8 cellular contexts compared by ENCODE assay signal in the genomic region with DNA sequence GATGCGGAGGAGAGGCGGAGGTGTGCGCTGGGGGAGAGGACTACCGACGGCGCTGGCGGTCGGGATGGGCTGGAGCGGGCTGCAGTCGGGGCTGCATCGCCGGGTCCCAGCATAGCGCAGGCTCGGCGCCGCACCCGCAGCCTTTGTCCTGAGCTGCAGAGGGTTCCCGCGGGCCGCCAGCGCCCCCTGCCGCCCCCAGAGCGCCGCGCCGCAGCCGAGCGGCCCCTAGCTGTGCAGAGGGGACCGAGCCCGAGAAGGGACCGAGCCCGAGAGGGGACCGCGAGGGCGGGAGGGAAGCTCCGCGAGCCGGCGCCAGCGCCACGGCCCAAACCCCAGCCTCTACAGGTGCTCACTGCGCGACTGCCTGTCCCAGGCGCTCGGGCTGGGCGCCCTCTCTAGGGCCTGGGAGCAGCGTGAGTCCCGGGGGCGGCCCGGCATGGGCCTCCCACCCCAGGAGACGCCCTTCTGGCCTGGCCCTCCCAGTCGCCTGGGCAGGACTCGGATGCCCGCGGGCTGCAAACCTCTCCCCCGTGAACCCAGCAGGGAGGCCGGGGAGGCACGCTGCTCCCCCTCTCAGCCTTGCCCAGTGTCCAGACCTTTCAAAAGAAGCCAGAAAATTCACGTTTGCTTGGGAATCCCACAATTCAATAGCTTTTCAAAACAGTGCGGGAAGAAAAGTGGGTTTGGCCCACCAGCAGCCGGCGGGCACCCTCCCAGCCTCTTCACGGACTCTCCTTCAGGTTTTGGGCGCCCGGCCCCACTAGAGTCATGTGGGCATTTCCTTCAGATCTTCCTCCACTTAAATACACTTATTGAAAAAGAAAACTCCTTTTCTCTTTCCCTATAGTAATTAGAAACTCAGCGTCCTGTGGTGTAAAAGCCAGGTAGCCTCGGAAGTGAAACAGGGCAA.
DNase-seq lines count a peak whose midpoint lies in the region; ATAC-seq, FAIRE-seq and TF ChIP-seq lines count a peak whose summit lies in the region.

No MANE protein-coding gene starts in this region.

- CTCF ChIA-PET in endothelial cell of umbilical vein (lab: Charles Lee), result interaction anchor here (0.8 to 4.8 kb wide), 28 partner anchors 9 to 937 kb away, joined by 3 to 92 read pairs (median 4); a partner anchor contains a TSS

- peak overlapping the region; percentile 68 for H2AFZ ChIP-seq in endothelial cell of umbilical vein (ENCODE audit: low read depth, low read length)

- ATAC-seq in HG03039 (IDR thresholded peaks at IDR 0.05; ENCODE audit: unreplicated experiment) (peak; percentile 68), memory B cell (ENCODE audit: low read depth) (peak; percentile 81)

- no peaks in the 10 kb centered on the region for H3K36me3 ChIP-seq in endothelial cell of umbilical vein (ENCODE audit: control insufficient read depth in 2 of 2, extremely low read depth in 1 of 2, insufficient read depth in 2 of 2, low read length in 2 of 2)

- no peaks in the 10 kb centered on the region for H3K79me2 ChIP-seq in endothelial cell of umbilical vein (ENCODE audit: control insufficient read depth, insufficient read depth, low read length)

- no peaks in the 10 kb centered on the region for H3K9me3 Mint-ChIP-seq in memory B cell

- no peak overlapping the region for H3K27ac ChIP-seq in endothelial cell of umbilical vein (ENCODE audit: insufficient read depth, low read depth, low read length)

- no peak overlapping the region for H3K27ac Mint-ChIP-seq in memory B cell

- H3K27me3 ChIP-seq in endothelial cell of umbilical vein (ENCODE audit: control insufficient read depth in 2 of 2, insufficient read depth in 2 of 2, low read length in 2 of 2), result peaks cover 18 to 34% of the 10 kb centered on the region in 2 experiments

- intact Hi-C loops in endothelial cell of umbilical vein (cut with micrococcal nuclease), result loop anchor here (1.0 to 5.0 kb wide), 8 partner anchors 81 to 933 kb away; no protein-coding TSS in a partner anchor

- POLR2A ChIA-PET in endothelial cell of umbilical vein (lab: Charles Lee), result no interaction called here

- no peaks in the 10 kb centered on the region for H3K9me1 ChIP-seq in endothelial cell of umbilical vein (replicated peaks; ENCODE audit: control insufficient read depth, extremely low read depth, insufficient read depth, low read length)

- no peaks in the 10 kb centered on the region for H3K36me3 Mint-ChIP-seq in memory B cell

- TF ChIP-seq POLR2A in endothelial cell of umbilical vein (IDR thresholded peaks at IDR 0.05; ENCODE audit: low read depth, low read length), result no peak

- no peak overlapping the region for H3K4me3 Mint-ChIP-seq in memory B cell

- dilution Hi-C loops in endothelial cell of umbilical vein (cut with MboI; ENCODE audit: extremely low pct_ligation_motif_present, low sequenced_read_pairs), result no loop called here

- no peak overlapping the region for H3K9ac ChIP-seq in endothelial cell of umbilical vein (replicated peaks; ENCODE audit: extremely low read depth, insufficient read depth, low read length)

- peaks cover 13% of the 10 kb centered on the region for H3K4me1 ChIP-seq in endothelial cell of umbilical vein (ENCODE audit: control insufficient read depth, extremely low read depth, insufficient read depth, low read length)

- no peaks in the 10 kb centered on the region for H4K20me1 ChIP-seq in endothelial cell of umbilical vein (replicated peaks; ENCODE audit: control insufficient read depth, extremely low read depth, insufficient read depth, low read length)

- H3K9me3 ChIP-seq in endothelial cell of umbilical vein (replicated peaks; ENCODE audit: control insufficient read depth, insufficient read depth, low read length), result no peaks in the 10 kb centered on the region

- H3K4me2 ChIP-seq in endothelial cell of umbilical vein (ENCODE audit: insufficient read depth, low read length), result peak overlapping the region; percentile 16

- H3K4me3 ChIP-seq in endothelial cell of umbilical vein (replicated peaks in 1 of 3; ENCODE audit: insufficient read depth in 1 of 3, low read depth in 1 of 3, low read length in 3 of 3), result no peak overlapping the region

- BruUV-seq in endothelial cell of umbilical vein (replicated peaks; lab: Mats Ljungman, UMichigan), result no TSS peak

- peaks cover 9% of the 10 kb centered on the region for H3K4me1 Mint-ChIP-seq in memory B cell

- peak; percentile 56 for FAIRE-seq in endothelial cell of umbilical vein (lab: Jason Lieb, UNC)

- peak; percentile 84 to 94 for TF ChIP-seq CTCF in endothelial cell of umbilical vein (IDR thresholded peaks at IDR 0.05; ENCODE audit: extremely low read depth in 1 of 2, insufficient read depth in 1 of 2, low read depth in 1 of 2, low read length in 2 of 2)

- peaks cover 31% of the 10 kb centered on the region for H3K27me3 Mint-ChIP-seq in memory B cell

- peak; percentile 9 for DNase-seq in activated gamma-delta T cell treated with anti-CD3 and anti-CD28 coated beads, Interleukin-2, amount 50 U/mL, for 16 hours (ENCODE audit: low read depth)
- DNase-seq in activated gamma-delta T cell treated with Interleukin-2 at 50 U/mL for 16 hours (no peak), NCI-H2196 treated with DMSO at 0.1 percent for 48 hours (lab: John Stamatoyannopoulos, UW; ENCODE audit: unreplicated experiment) (peak; percentile 82), endothelial cell of umbilical vein (ENCODE audit: low read depth, low spot score) (peak; percentile 54), memory B cell (ENCODE audit: low spot score in 2 of 2) (peak; percentile 38 to 64)
- DNase-seq in activated CD4-positive, alpha-beta T cell treated with anti-CD3 and anti-CD28 coated beads, Interleukin-2, amount 50 U/mL, for 24 hours (ENCODE audit: low read depth in 1 of 2, low spot score in 1 of 2), result peak; percentile 10 to 29
- DNase-seq in stimulated activated CD8-positive, alpha-beta memory T cell treated with anti-CD3 and anti-CD28 coated beads, Interleukin-4, amount 100 ng/mL, for 24 hours (ENCODE audit: low read depth), result peak; percentile 46

TF ChIP-seq in endothelial cell of umbilical vein, 7 proteins besides CTCF, POLR2A, EP300 and RAD21:
- TF ChIP-seq JUN (IDR thresholded peaks at IDR 0.05; ENCODE audit: borderline replicate concordance, insufficient read depth, insufficient read length, low read depth) (no peak), MYC (IDR thresholded peaks at IDR 0.05; ENCODE audit: low read depth, low read length) (no peak)
